Comparison of ENCODE assay signal across 2 cellular contexts in the genomic region with DNA sequence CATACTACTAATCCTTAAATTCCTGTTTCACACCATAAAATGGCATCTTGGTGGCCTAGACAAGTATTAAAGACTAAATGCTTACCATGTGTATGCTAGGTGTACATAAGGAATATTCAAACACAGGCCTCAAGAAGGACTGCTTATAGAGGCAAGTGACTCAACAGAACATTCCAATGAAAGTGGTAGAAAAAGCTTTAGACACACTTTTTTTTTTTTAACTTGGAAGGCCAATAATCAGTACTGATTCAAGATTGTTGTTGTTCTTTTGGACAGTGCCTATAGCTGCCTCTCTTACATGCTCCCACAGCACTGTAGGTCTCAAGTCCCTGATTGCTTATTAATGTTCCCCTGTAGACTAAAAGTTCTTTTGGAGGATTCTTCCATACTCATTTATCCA.
TF ChIP-seq lines count a peak whose summit lies in the region.

No MANE protein-coding gene starts in this region.

TF ChIP-seq in HepG2, 621 proteins besides CTCF, POLR2A, EP300 and RAD21:
- TF ChIP-seq ZNF768 (CRISPR knock-in tag; IDR thresholded peaks at IDR 0.05), result no peak
- no peak for TF ChIP-seq ELF4 (CRISPR knock-in tag; IDR thresholded peaks at IDR 0.05; ENCODE audit: borderline replicate concordance)
- TF ChIP-seq SMAD3 (CRISPR knock-in tag; IDR thresholded peaks at IDR 0.05), result no peak
- TF ChIP-seq, protein P1, sequence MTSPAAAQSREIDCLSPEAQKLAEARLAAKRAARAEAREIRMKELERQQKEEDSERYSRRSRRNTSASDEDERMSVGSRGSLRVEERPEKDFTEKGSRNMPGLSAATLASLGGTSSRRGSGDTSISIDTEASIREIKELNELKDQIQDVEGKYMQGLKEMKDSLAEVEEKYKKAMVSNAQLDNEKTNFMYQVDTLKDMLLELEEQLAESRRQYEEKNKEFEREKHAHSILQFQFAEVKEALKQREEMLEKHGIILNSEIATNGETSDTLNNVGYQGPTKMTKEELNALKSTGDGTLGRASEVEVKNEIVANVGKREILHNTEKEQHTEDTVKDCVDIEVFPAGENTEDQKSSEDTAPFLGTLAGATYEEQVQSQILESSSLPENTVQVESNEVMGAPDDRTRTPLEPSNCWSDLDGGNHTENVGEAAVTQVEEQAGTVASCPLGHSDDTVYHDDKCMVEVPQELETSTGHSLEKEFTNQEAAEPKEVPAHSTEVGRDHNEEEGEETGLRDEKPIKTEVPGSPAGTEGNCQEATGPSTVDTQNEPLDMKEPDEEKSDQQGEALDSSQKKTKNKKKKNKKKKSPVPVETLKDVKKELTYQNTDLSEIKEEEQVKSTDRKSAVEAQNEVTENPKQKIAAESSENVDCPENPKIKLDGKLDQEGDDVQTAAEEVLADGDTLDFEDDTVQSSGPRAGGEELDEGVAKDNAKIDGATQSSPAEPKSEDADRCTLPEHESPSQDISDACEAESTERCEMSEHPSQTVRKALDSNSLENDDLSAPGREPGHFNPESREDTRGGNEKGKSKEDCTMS (CRISPR knock-in tag; conservative IDR thresholded peaks at IDR 0.05), result no peak
- no peak for TF ChIP-seq PHB2 (IDR thresholded peaks at IDR 0.05; ENCODE audit: partially characterized antibody)
- TF ChIP-seq DR1 (CRISPR knock-in tag; IDR thresholded peaks at IDR 0.05), result no peak
- TF ChIP-seq NKX3-1 (CRISPR knock-in tag; IDR thresholded peaks at IDR 0.05), result no peak
- TF ChIP-seq PHF20 (CRISPR knock-in tag; IDR thresholded peaks at IDR 0.05), result no peak
- no peak for TF ChIP-seq STAT5B (CRISPR knock-in tag; IDR thresholded peaks at IDR 0.05)
- no peak for TF ChIP-seq RORA (CRISPR knock-in tag; IDR thresholded peaks at IDR 0.05)
- TF ChIP-seq TEAD3 (CRISPR knock-in tag; optimal IDR thresholded peaks at IDR 0.05; ENCODE audit: borderline replicate concordance), result no peak
- no peak for TF ChIP-seq EZH2 (conservative IDR thresholded peaks at IDR 0.05; ENCODE audit: low read depth, low read length)
- no peak for TF ChIP-seq RFXAP (CRISPR knock-in tag; IDR thresholded peaks at IDR 0.05; ENCODE audit: borderline replicate concordance)

TF ChIP-seq in SK-N-SH, 30 proteins besides CTCF, POLR2A, EP300 and RAD21:
- TF ChIP-seq TAF1 (IDR thresholded peaks at IDR 0.05; ENCODE audit: borderline replicate concordance, low read depth, low read length), result no peak
- TF ChIP-seq RFX5 (IDR thresholded peaks at IDR 0.05; ENCODE audit: low read length), result no peak
- no peak for TF ChIP-seq SIN3A (IDR thresholded peaks at IDR 0.05; ENCODE audit: borderline replicate concordance, low read depth, low read length)
- TF ChIP-seq FOSL2 (IDR thresholded peaks at IDR 0.05; ENCODE audit: borderline replicate concordance, low read depth), result no peak
- TF ChIP-seq, protein P2, sequence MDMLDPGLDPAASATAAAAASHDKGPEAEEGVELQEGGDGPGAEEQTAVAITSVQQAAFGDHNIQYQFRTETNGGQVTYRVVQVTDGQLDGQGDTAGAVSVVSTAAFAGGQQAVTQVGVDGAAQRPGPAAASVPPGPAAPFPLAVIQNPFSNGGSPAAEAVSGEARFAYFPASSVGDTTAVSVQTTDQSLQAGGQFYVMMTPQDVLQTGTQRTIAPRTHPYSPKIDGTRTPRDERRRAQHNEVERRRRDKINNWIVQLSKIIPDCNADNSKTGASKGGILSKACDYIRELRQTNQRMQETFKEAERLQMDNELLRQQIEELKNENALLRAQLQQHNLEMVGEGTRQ (IDR thresholded peaks at IDR 0.05; ENCODE audit: borderline replicate concordance, low read depth, low read length), result no peak
- TF ChIP-seq, protein P3, sequence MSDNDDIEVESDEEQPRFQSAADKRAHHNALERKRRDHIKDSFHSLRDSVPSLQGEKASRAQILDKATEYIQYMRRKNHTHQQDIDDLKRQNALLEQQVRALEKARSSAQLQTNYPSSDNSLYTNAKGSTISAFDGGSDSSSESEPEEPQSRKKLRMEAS (IDR thresholded peaks at IDR 0.05; ENCODE audit: low read depth), result no peak
- no peak for TF ChIP-seq RXRA (IDR thresholded peaks at IDR 0.05; ENCODE audit: borderline replicate concordance, low read depth)
- TF ChIP-seq YY1 (IDR thresholded peaks at IDR 0.05; ENCODE audit: low read depth), result no peak
- no peak for TF ChIP-seq FOXM1 (IDR thresholded peaks at IDR 0.05; ENCODE audit: low read depth)
- no peak for TF ChIP-seq GABPA (IDR thresholded peaks at IDR 0.05; ENCODE audit: low read depth)
TF ChIP-seq in SK-N-SH: peak in this region for 0.
